ENCODE assay signal across 15 cellular contexts in genomic region chr9:130565792-130566191, GRCh38. TPM values are rescaled to one million over a fixed set of nuclear protein-coding genes. Genes with fewer than 3 reads are reported as not detected.
A peak's percentile ranks its signal among the peaks of the same experiment; 100 is the strongest.
DNase-seq lines count a peak whose midpoint lies in the region; ATAC-seq and TF ChIP-seq lines count a peak whose summit lies in the region.
"Had no signal": no experiment of that assay in that cellular context is flagged by ENCODE, and none has a peak within 500 bp of the region (broad histone marks: within the 10 kb centered on the region; RNA-seq: fewer than 3 reads in every experiment).

No MANE protein-coding gene starts in this region.

- H2AFZ ChIP-seq in IMR-90 (replicated peaks; ENCODE audit: low read length, poor library complexity), result no peak overlapping the region

- H3K27ac ChIP-seq in IMR-90 (ENCODE audit: insufficient read depth, low read length), result no peak overlapping the region

- H3K4me3 ChIP-seq in IMR-90 (ENCODE audit: insufficient read depth, low read depth, low read length), result no peak overlapping the region
- H3K4me3 ChIP-seq: HAP-1 had no signal

- no peak for ATAC-seq in IMR-90 (ENCODE audit: low read depth)
- ATAC-seq in GM21825 (IDR thresholded peaks at IDR 0.05; ENCODE audit: unreplicated experiment), result no peak

- no peaks in the 10 kb centered on the region for H3K79me1 ChIP-seq in IMR-90 (ENCODE audit: low read depth in 1 of 2, low read length in 2 of 2)

- H3K9me1 ChIP-seq in IMR-90 (ENCODE audit: insufficient read depth, low read length), result 0 out of 2 replicates have a peak, but pooled peaks cover 2% of the 10 kb centered on the region

- H3K18ac ChIP-seq in IMR-90 (ENCODE audit: low read depth, low read length), result no peak overlapping the region

- H3K27me3 ChIP-seq in IMR-90 (ENCODE audit: control insufficient read depth, insufficient read depth, low read length), result peaks cover 10% of the 10 kb centered on the region

- 71% methylated on average over 1 of the region's 3 CpGs; no CpG with 5 or more reads in 1 of the 2 experiments for WGBS in IMR-90 (ENCODE audit: extremely low coverage in 2 of 2, insufficient read length in 1 of 2), 2 experiments

- DNase-seq in IMR-90 (no peak), NOMO-1 treated with dmso at 0.1 percent for 144 hours (lab: John Stamatoyannopoulos, UW; ENCODE audit: unreplicated experiment) (peak; percentile 54), fibroblast of gingiva (ENCODE audit: low read depth) (peak; percentile 12), NCI-H524 (lab: John Stamatoyannopoulos, UW) (no peak), nucleus accumbens (lab: John Stamatoyannopoulos, UW) (no peak), DMS79 (lab: John Stamatoyannopoulos, UW) (no peak)
- DNase-seq: C1 segment of cervical spinal cord, GF-D8, NCI-H1048, NCI-H146, NCI-H2081, NCI-H510A, SHP77 had no signal

- BruUV-seq in IMR-90 (replicated peaks; lab: Mats Ljungman, UMichigan), result no TSS peak

- no peak overlapping the region for H3K4me2 ChIP-seq in IMR-90 (ENCODE audit: low read depth, low read length)

- TF ChIP-seq CTCF in IMR-90 (conservative IDR thresholded peaks at IDR 0.05; ENCODE audit: low read depth, low read length), result no peak

- H3K14ac ChIP-seq in IMR-90 (replicated peaks; ENCODE audit: low read depth, low read length), result no peak overlapping the region

- no peaks in the 10 kb centered on the region for H4K20me1 ChIP-seq in IMR-90 (ENCODE audit: insufficient read depth, low read length)

- CTCF ChIA-PET in IMR-90 (lab: Yijun Ruan, JAX), result no interaction called here

- POLR2A ChIA-PET in IMR-90 (lab: Charles Lee; ENCODE audit: unreplicated experiment), result interaction anchor here (0.6 kb wide), 1 partner anchor 9 kb away, joined by 4 read pairs; no protein-coding TSS in a partner anchor

- no peak overlapping the region for H3K4ac ChIP-seq in IMR-90 (ENCODE audit: low read depth, low read length)

- H2BK5ac ChIP-seq in IMR-90 (ENCODE audit: low read depth, low read length, poor library complexity, severe bottlenecking), result no peak overlapping the region

- in situ Hi-C loops in IMR-90 (cut with MboI; ENCODE audit: low sequenced_read_pairs), result no loop called here

- dilution Hi-C loops in IMR-90 (cut with HindIII; ENCODE audit: low sequenced_read_pairs, unreplicated experiment), result no loop called here

- intact Hi-C loops in IMR-90 (cut with micrococcal nuclease), result no loop called here

- H3K9me3 ChIP-seq in IMR-90 (ENCODE audit: control insufficient read depth, insufficient read depth, low read length), result no peaks in the 10 kb centered on the region
- H3K9me3 ChIP-seq: HAP-1 had no signal

- no peak overlapping the region for H3K9ac ChIP-seq in IMR-90 (ENCODE audit: low read depth, low read length)

- H3K23ac ChIP-seq in IMR-90 (ENCODE audit: low read depth, low read length), result no peak overlapping the region

- H3K36me3 ChIP-seq in IMR-90 (ENCODE audit: control insufficient read depth, insufficient read depth, low read length), result no peaks in the 10 kb centered on the region
- H3K36me3 ChIP-seq: HAP-1 had no signal

- no peak overlapping the region for H4K8ac ChIP-seq in IMR-90 (ENCODE audit: low read depth in 2 of 2, low read length in 2 of 2)

- no peak overlapping the region for H2AK5ac ChIP-seq in IMR-90 (ENCODE audit: low read depth, low read length)

- H2AK9ac ChIP-seq in IMR-90 (replicated peaks; ENCODE audit: low read depth, low read length, poor library complexity), result no peak overlapping the region

- H4K91ac ChIP-seq in IMR-90 (ENCODE audit: insufficient read depth, low read depth, low read length), result no peak overlapping the region

- H2BK15ac ChIP-seq in IMR-90 (ENCODE audit: low read depth, low read length), result no peak overlapping the region

- H2BK120ac ChIP-seq in IMR-90 (ENCODE audit: low read depth, low read length), result no peak overlapping the region

- H4K5ac ChIP-seq in IMR-90 (ENCODE audit: low read depth, low read length), result no peak overlapping the region

- H3K4me1 ChIP-seq in IMR-90 (ENCODE audit: control insufficient read depth, insufficient read depth, low read length), result no peaks in the 10 kb centered on the region
- H3K4me1 ChIP-seq: HAP-1 had no signal

- no peak overlapping the region for H2BK20ac ChIP-seq in IMR-90 (ENCODE audit: low read depth, low read length)

- TF ChIP-seq RAD21 in IMR-90 (IDR thresholded peaks at IDR 0.05; ENCODE audit: low read length), result no peak

- TF ChIP-seq POLR2A in IMR-90 (IDR thresholded peaks at IDR 0.05; ENCODE audit: low read depth, low read length), result no peak

- H3K56ac ChIP-seq in IMR-90 (ENCODE audit: extremely low read depth, insufficient read depth, low read length), result no peak overlapping the region

TF ChIP-seq in IMR-90, 13 proteins besides CTCF, POLR2A, EP300 and RAD21:
- TF ChIP-seq CEBPB (IDR thresholded peaks at IDR 0.05; ENCODE audit: low read depth, low read length) (peak; percentile 18; the same call in 1 of the 2 replicates), RFX5 (IDR thresholded peaks at IDR 0.05; ENCODE audit: low read depth, low read length) (no peak)
TF ChIP-seq in IMR-90: peak in this region for 1.

RNA-seq across cellular contexts. Expression of gene FUBP3, which starts 13.6 kb away (rescaled TPM):
- total RNA-seq in IMR-90 (2012; rRNA removed), result 32.3 and 41.9 TPM in 2 replicates
- polyA plus RNA-seq in IMR-90 (2012; rRNA removed), result 44.4 and 50.1 TPM in 2 replicates
- 15.5 and 26.8 TPM in 2 replicates for polyA plus RNA-seq in IMR-90 (2012; cell fraction: cytosol; rRNA removed)
- 41.3 and 67.9 TPM in 2 replicates for polyA plus RNA-seq in IMR-90 (2012; cell fraction: nucleus; rRNA removed; ENCODE audit: low replicate concordance)

Comparison
In these comparisons a context has a peak if more than half of its experiments do, and no peak if none do; other contexts are left out.
1. DNase-seq: peak in NOMO-1 treated with dmso at 0.1 percent for 144 hours (single experiment) and fibroblast of gingiva (single experiment); none in IMR-90 (single experiment), NCI-H524 (0 of 2), nucleus accumbens (0 of 56) and DMS79 (single experiment).